ENCODE assay signal across 8 cellular contexts in genomic region chr9:26326473-26327044, GRCh38.
DNase-seq lines count a peak whose midpoint lies in the region; ATAC-seq lines count a peak whose summit lies in the region.

No MANE protein-coding gene starts in this region.

- H3K4me3 ChIP-seq in NT2/D1 (ENCODE audit: insufficient read length, low read depth) = no peak overlapping the region

- ATAC-seq in GM18502 (IDR thresholded peaks at IDR 0.05; ENCODE audit: poor library complexity, unreplicated experiment) (peak; percentile 70), HG03280 (IDR thresholded peaks at IDR 0.05; ENCODE audit: unreplicated experiment) (peak; percentile 61)

- H3K36me3 ChIP-seq in NT2/D1 (ENCODE audit: insufficient read depth, insufficient read length, low read length) = no peaks in the 10 kb centered on the region

- H3K4me1 ChIP-seq in NT2/D1 (ENCODE audit: insufficient read depth, insufficient read length) = no peaks in the 10 kb centered on the region

- DNase-seq in Ammon's horn (ENCODE audit: low spot score) (peak; percentile 82), NT2/D1 (ENCODE audit: low read depth, low spot score) (peak; percentile 68), dermis blood vessel endothelial cell (peak; percentile 74), midbrain (lab: John Stamatoyannopoulos, UW) (peak; percentile 76), activated gamma-delta T cell (lab: John Stamatoyannopoulos, UW) (no peak)
- no peak for DNase-seq in central memory CD4-positive, alpha-beta T cell

- no peaks in the 10 kb centered on the region for H3K9me3 ChIP-seq in NT2/D1 (ENCODE audit: insufficient read depth, low read length)

- no peak overlapping the region for H3K9ac ChIP-seq in NT2/D1 (ENCODE audit: insufficient read length, low read depth)

- H3K27me3 ChIP-seq in NT2/D1 (ENCODE audit: insufficient read depth, insufficient read length) = no peaks in the 10 kb centered on the region

Comparison
In these comparisons a context has a peak if more than half of its experiments do, and no peak if none do; other contexts are left out.
1. DNase-seq: peak in Ammon's horn (single experiment), NT2/D1 (single experiment), dermis blood vessel endothelial cell (single experiment) and midbrain (single experiment); none in central memory CD4-positive, alpha-beta T cell (single experiment) and activated gamma-delta T cell (single experiment).